ENCODE assay signal across 1 cellular context in genomic region chr3:20916966-20917606, GRCh38.
TF ChIP-seq lines count a peak whose summit lies in the region.

No MANE protein-coding gene starts in this region.

TF ChIP-seq in GM23338, 12 proteins besides CTCF, POLR2A, EP300 and RAD21 (continued from another document):
- no peak for TF ChIP-seq ETS1 (IDR thresholded peaks at IDR 0.05)
- TF ChIP-seq NANOG (IDR thresholded peaks at IDR 0.05; ENCODE audit: borderline replicate concordance): no peak
- no peak for TF ChIP-seq EZH2phosphoT487 (IDR thresholded peaks at IDR 0.05; ENCODE audit: unreplicated experiment)
- no peak for TF ChIP-seq REST (IDR thresholded peaks at IDR 0.05; ENCODE audit: unreplicated experiment)
- TF ChIP-seq JUNB (IDR thresholded peaks at IDR 0.05; ENCODE audit: unreplicated experiment): no peak
